1 cellular context compared by ENCODE assay signal in the genomic region with DNA sequence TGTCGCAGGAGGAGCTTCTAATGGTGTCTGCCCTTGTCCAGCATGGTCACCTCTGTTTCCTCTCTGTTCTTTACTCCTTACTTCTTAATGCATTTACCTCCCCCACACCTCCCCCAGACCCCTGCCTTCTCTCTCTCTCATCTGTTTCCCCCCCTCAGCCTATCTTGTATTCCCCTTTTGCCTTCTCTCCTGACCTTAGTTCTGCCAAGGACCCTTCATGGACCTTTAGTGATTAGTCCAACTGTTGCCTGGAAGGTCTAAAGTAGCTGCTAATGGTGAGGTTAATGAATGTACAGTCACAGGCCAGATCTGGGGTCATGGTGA.
TF ChIP-seq lines count a peak whose summit lies in the region.

No MANE protein-coding gene starts in this region.

TF ChIP-seq in K562, 482 proteins besides CTCF, POLR2A, EP300 and RAD21 (continues in another document):
- TF ChIP-seq, protein P1, sequence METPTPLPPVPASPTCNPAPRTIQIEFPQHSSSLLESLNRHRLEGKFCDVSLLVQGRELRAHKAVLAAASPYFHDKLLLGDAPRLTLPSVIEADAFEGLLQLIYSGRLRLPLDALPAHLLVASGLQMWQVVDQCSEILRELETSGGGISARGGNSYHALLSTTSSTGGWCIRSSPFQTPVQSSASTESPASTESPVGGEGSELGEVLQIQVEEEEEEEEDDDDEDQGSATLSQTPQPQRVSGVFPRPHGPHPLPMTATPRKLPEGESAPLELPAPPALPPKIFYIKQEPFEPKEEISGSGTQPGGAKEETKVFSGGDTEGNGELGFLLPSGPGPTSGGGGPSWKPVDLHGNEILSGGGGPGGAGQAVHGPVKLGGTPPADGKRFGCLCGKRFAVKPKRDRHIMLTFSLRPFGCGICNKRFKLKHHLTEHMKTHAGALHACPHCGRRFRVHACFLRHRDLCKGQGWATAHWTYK (CRISPR knock-in tag; IDR thresholded peaks at IDR 0.05), result no peak; the same call in 1 of the 2 replicates
- no peak for TF ChIP-seq MLLT1 (IDR thresholded peaks at IDR 0.05)
- no peak for TF ChIP-seq CBX1 (IDR thresholded peaks at IDR 0.05; ENCODE audit: low read depth)
- no peak for TF ChIP-seq BMI1 (IDR thresholded peaks at IDR 0.05; ENCODE audit: low read length)
- no peak for TF ChIP-seq ZNF184 (CRISPR knock-in tag; IDR thresholded peaks at IDR 0.05)
- TF ChIP-seq ZNF511 (CRISPR knock-in tag; IDR thresholded peaks at IDR 0.05), result no peak
- no peak for TF ChIP-seq HCFC1 (IDR thresholded peaks at IDR 0.05; ENCODE audit: low read depth, low read length)
- no peak for TF ChIP-seq AFF4 (CRISPR knock-in tag; IDR thresholded peaks at IDR 0.05)
- TF ChIP-seq GTF2A2 (tag; IDR thresholded peaks at IDR 0.05), result peak; percentile 14; the same call in 1 of the 2 replicates
- TF ChIP-seq, protein P2, sequence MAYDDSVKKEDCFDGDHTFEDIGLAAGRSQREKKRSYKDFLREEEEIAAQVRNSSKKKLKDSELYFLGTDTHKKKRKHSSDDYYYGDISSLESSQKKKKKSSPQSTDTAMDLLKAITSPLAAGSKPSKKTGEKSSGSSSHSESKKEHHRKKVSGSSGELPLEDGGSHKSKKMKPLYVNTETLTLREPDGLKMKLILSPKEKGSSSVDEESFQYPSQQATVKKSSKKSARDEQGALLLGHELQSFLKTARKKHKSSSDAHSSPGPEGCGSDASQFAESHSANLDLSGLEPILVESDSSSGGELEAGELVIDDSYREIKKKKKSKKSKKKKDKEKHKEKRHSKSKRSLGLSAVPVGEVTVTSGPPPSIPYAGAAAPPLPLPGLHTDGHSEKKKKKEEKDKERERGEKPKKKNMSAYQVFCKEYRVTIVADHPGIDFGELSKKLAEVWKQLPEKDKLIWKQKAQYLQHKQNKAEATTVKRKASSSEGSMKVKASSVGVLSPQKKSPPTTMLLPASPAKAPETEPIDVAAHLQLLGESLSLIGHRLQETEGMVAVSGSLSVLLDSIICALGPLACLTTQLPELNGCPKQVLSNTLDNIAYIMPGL (CRISPR knock-in tag; IDR thresholded peaks at IDR 0.05), result no peak
- TF ChIP-seq NFIX (CRISPR knock-in tag; IDR thresholded peaks at IDR 0.05; ENCODE audit: low read depth), result no peak
- TF ChIP-seq, protein P3, sequence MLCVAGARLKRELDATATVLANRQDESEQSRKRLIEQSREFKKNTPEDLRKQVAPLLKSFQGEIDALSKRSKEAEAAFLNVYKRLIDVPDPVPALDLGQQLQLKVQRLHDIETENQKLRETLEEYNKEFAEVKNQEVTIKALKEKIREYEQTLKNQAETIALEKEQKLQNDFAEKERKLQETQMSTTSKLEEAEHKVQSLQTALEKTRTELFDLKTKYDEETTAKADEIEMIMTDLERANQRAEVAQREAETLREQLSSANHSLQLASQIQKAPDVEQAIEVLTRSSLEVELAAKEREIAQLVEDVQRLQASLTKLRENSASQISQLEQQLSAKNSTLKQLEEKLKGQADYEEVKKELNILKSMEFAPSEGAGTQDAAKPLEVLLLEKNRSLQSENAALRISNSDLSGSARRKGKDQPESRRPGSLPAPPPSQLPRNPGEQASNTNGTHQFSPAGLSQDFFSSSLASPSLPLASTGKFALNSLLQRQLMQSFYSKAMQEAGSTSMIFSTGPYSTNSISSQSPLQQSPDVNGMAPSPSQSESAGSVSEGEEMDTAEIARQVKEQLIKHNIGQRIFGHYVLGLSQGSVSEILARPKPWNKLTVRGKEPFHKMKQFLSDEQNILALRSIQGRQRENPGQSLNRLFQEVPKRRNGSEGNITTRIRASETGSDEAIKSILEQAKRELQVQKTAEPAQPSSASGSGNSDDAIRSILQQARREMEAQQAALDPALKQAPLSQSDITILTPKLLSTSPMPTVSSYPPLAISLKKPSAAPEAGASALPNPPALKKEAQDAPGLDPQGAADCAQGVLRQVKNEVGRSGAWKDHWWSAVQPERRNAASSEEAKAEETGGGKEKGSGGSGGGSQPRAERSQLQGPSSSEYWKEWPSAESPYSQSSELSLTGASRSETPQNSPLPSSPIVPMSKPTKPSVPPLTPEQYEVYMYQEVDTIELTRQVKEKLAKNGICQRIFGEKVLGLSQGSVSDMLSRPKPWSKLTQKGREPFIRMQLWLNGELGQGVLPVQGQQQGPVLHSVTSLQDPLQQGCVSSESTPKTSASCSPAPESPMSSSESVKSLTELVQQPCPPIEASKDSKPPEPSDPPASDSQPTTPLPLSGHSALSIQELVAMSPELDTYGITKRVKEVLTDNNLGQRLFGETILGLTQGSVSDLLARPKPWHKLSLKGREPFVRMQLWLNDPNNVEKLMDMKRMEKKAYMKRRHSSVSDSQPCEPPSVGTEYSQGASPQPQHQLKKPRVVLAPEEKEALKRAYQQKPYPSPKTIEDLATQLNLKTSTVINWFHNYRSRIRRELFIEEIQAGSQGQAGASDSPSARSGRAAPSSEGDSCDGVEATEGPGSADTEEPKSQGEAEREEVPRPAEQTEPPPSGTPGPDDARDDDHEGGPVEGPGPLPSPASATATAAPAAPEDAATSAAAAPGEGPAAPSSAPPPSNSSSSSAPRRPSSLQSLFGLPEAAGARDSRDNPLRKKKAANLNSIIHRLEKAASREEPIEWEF (CRISPR knock-in tag; IDR thresholded peaks at IDR 0.05), result 0 out of 2 replicates have a peak, but pooled peaks have one; percentile 2
- no peak for TF ChIP-seq SP1 (CRISPR knock-in tag; IDR thresholded peaks at IDR 0.05)
- no peak for TF ChIP-seq RCOR1 (IDR thresholded peaks at IDR 0.05; ENCODE audit: borderline replicate concordance in 1 of 2, low read depth in 2 of 2, low read length in 2 of 2)
- peak; percentile 30 for TF ChIP-seq DACH1 (IDR thresholded peaks at IDR 0.05; ENCODE audit: partially characterized antibody)
- TF ChIP-seq, protein P4, sequence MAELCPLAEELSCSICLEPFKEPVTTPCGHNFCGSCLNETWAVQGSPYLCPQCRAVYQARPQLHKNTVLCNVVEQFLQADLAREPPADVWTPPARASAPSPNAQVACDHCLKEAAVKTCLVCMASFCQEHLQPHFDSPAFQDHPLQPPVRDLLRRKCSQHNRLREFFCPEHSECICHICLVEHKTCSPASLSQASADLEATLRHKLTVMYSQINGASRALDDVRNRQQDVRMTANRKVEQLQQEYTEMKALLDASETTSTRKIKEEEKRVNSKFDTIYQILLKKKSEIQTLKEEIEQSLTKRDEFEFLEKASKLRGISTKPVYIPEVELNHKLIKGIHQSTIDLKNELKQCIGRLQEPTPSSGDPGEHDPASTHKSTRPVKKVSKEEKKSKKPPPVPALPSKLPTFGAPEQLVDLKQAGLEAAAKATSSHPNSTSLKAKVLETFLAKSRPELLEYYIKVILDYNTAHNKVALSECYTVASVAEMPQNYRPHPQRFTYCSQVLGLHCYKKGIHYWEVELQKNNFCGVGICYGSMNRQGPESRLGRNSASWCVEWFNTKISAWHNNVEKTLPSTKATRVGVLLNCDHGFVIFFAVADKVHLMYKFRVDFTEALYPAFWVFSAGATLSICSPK (IDR thresholded peaks at IDR 0.05; ENCODE audit: borderline replicate concordance), result no peak
- TF ChIP-seq, protein P5, sequence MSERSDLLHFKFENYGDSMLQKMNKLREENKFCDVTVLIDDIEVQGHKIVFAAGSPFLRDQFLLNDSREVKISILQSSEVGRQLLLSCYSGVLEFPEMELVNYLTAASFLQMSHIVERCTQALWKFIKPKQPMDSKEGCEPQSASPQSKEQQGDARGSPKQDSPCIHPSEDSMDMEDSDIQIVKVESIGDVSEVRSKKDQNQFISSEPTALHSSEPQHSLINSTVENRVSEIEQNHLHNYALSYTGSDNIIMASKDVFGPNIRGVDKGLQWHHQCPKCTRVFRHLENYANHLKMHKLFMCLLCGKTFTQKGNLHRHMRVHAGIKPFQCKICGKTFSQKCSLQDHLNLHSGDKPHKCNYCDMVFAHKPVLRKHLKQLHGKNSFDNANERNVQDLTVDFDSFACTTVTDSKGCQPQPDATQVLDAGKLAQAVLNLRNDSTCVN (CRISPR knock-in tag; IDR thresholded peaks at IDR 0.05), result 0 out of 2 replicates have a peak, but pooled peaks have one; percentile 65
- TF ChIP-seq CREB1 (IDR thresholded peaks at IDR 0.05), result no peak
- no peak for TF ChIP-seq CREB1 (CRISPR knock-in tag; IDR thresholded peaks at IDR 0.05)
- peak; percentile 65; the same call in 1 of the 2 replicates for TF ChIP-seq GATAD2A (IDR thresholded peaks at IDR 0.05)
- peak; percentile 29; the same call in 1 of the 2 replicates for TF ChIP-seq PYGO2 (tag; IDR thresholded peaks at IDR 0.05)
- no peak for TF ChIP-seq ARHGAP35 (IDR thresholded peaks at IDR 0.05; ENCODE audit: partially characterized antibody)
- TF ChIP-seq NR4A1 (CRISPR knock-in tag; IDR thresholded peaks at IDR 0.05), result no peak
- no peak for TF ChIP-seq NR4A1 (tag; IDR thresholded peaks at IDR 0.05)
- TF ChIP-seq, protein P6, sequence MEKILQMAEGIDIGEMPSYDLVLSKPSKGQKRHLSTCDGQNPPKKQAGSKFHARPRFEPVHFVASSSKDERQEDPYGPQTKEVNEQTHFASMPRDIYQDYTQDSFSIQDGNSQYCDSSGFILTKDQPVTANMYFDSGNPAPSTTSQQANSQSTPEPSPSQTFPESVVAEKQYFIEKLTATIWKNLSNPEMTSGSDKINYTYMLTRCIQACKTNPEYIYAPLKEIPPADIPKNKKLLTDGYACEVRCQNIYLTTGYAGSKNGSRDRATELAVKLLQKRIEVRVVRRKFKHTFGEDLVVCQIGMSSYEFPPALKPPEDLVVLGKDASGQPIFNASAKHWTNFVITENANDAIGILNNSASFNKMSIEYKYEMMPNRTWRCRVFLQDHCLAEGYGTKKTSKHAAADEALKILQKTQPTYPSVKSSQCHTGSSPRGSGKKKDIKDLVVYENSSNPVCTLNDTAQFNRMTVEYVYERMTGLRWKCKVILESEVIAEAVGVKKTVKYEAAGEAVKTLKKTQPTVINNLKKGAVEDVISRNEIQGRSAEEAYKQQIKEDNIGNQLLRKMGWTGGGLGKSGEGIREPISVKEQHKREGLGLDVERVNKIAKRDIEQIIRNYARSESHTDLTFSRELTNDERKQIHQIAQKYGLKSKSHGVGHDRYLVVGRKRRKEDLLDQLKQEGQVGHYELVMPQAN (IDR thresholded peaks at IDR 0.05; ENCODE audit: borderline replicate concordance), result no peak
- no peak for TF ChIP-seq DEAF1 (CRISPR knock-in tag; IDR thresholded peaks at IDR 0.05)
- TF ChIP-seq TEAD1 (CRISPR knock-in tag; IDR thresholded peaks at IDR 0.05), result 0 out of 4 replicates have a peak, but pooled peaks of 1 of the 2 experiments have one; percentile 14
- TF ChIP-seq MAZ (CRISPR knock-in tag; conservative IDR thresholded peaks at IDR 0.05 in 1 of 2, IDR thresholded peaks at IDR 0.05 in 1 of 2), result 0 out of 4 replicates have a peak, but pooled peaks of 1 of the 2 experiments have one; percentile 2
- TF ChIP-seq TAL1 (IDR thresholded peaks at IDR 0.05), result no peak
- no peak for TF ChIP-seq RBM15 (IDR thresholded peaks at IDR 0.05; ENCODE audit: insufficient read depth, low read length)
- no peak for TF ChIP-seq HBP1 (CRISPR knock-in tag; IDR thresholded peaks at IDR 0.05)
